1 cellular context compared by ENCODE assay signal in genomic region chr2:62653582-62654422, GRCh38.
TF ChIP-seq lines count a peak whose summit lies in the region.

No MANE protein-coding gene starts in this region.

TF ChIP-seq in HepG2, 621 proteins besides CTCF, POLR2A, EP300 and RAD21 (continued from another document and continues in another):
- TF ChIP-seq PRDM15 (CRISPR knock-in tag; IDR thresholded peaks at IDR 0.05) (no peak), ZNF20 (CRISPR knock-in tag; IDR thresholded peaks at IDR 0.05) (no peak), RFXAP (CRISPR knock-in tag; IDR thresholded peaks at IDR 0.05; ENCODE audit: borderline replicate concordance) (no peak), TERF1 (CRISPR knock-in tag; IDR thresholded peaks at IDR 0.05) (no peak), SIX4 (CRISPR knock-in tag; IDR thresholded peaks at IDR 0.05) (peak; percentile 85), ZNF205 (CRISPR knock-in tag; IDR thresholded peaks at IDR 0.05) (no peak), CENPX (CRISPR knock-in tag; IDR thresholded peaks at IDR 0.05) (no peak), TEAD3 (CRISPR knock-in tag; optimal IDR thresholded peaks at IDR 0.05; ENCODE audit: borderline replicate concordance) (peak; percentile 96), ZNF577 (CRISPR knock-in tag; IDR thresholded peaks at IDR 0.05; ENCODE audit: borderline replicate concordance, low read depth) (no peak), ZNF331 (CRISPR knock-in tag; IDR thresholded peaks at IDR 0.05) (peak; percentile 69), BCL3 (CRISPR knock-in tag; IDR thresholded peaks at IDR 0.05) (no peak), SNAI1 (CRISPR knock-in tag; IDR thresholded peaks at IDR 0.05; ENCODE audit: borderline replicate concordance) (no peak), IRF1 (CRISPR knock-in tag; IDR thresholded peaks at IDR 0.05; ENCODE audit: low read depth) (no peak), HHEX (CRISPR knock-in tag; IDR thresholded peaks at IDR 0.05) (peak; percentile 59; the same call in 1 of the 2 replicates), ETV5 (CRISPR knock-in tag; IDR thresholded peaks at IDR 0.05; ENCODE audit: borderline replicate concordance) (peak; percentile 62; the same call in 1 of the 2 replicates), FOXO4 (CRISPR knock-in tag; conservative IDR thresholded peaks at IDR 0.05) (no peak), NCOA5 (CRISPR knock-in tag; IDR thresholded peaks at IDR 0.05) (no peak), ZNF224 (CRISPR knock-in tag; IDR thresholded peaks at IDR 0.05) (no peak), ZNF598 (CRISPR knock-in tag; IDR thresholded peaks at IDR 0.05; ENCODE audit: borderline replicate concordance) (no peak), ZNF564 (CRISPR knock-in tag; IDR thresholded peaks at IDR 0.05) (no peak), IRF2 (CRISPR knock-in tag; IDR thresholded peaks at IDR 0.05) (peak; percentile 72; the same call in 1 of the 2 replicates), SIN3A (IDR thresholded peaks at IDR 0.05; ENCODE audit: borderline replicate concordance, low read depth, low read length) (no peak), FOXP4 (CRISPR knock-in tag; IDR thresholded peaks at IDR 0.05) (peak; percentile 95), ZNF567 (CRISPR knock-in tag; IDR thresholded peaks at IDR 0.05; ENCODE audit: borderline replicate concordance) (no peak), HNF4A (CRISPR knock-in tag; IDR thresholded peaks at IDR 0.05) (peak; percentile 93), TBP (CRISPR knock-in tag; IDR thresholded peaks at IDR 0.05) (no peak), SP2 (CRISPR knock-in tag; IDR thresholded peaks at IDR 0.05) (no peak), YY1 (IDR thresholded peaks at IDR 0.05; ENCODE audit: insufficient read depth, insufficient replicate concordance, low read depth, low read length) (no peak), ZNF616 (CRISPR knock-in tag; IDR thresholded peaks at IDR 0.05; ENCODE audit: low read depth) (no peak), JARID2 (CRISPR knock-in tag; IDR thresholded peaks at IDR 0.05; ENCODE audit: insufficient replicate concordance) (no peak), GTF2F1 (IDR thresholded peaks at IDR 0.05; ENCODE audit: low read length) (no peak), FOXA3 (CRISPR knock-in tag; IDR thresholded peaks at IDR 0.05) (peak; percentile 97), RAD51 (IDR thresholded peaks at IDR 0.05; ENCODE audit: borderline replicate concordance) (no peak), XRCC5 (optimal IDR thresholded peaks at IDR 0.05; ENCODE audit: low read length) (no peak), AHR (CRISPR knock-in tag; IDR thresholded peaks at IDR 0.05) (no peak), MYC (CRISPR knock-in tag; IDR thresholded peaks at IDR 0.05; ENCODE audit: borderline replicate concordance) (no peak), YEATS2 (CRISPR knock-in tag; IDR thresholded peaks at IDR 0.05; ENCODE audit: borderline replicate concordance) (no peak), NFIC (IDR thresholded peaks at IDR 0.05; ENCODE audit: low read length) (peak; percentile 97; the same call in 1 of the 2 replicates), HOXA7 (CRISPR knock-in tag; IDR thresholded peaks at IDR 0.05) (no peak), TEAD2 (CRISPR knock-in tag; IDR thresholded peaks at IDR 0.05) (no peak), FOXC1 (CRISPR knock-in tag; IDR thresholded peaks at IDR 0.05; ENCODE audit: borderline replicate concordance) (no peak), ZFP1 (CRISPR knock-in tag; IDR thresholded peaks at IDR 0.05) (peak; percentile 57; the same call in 1 of the 2 replicates), ELF4 (CRISPR knock-in tag; IDR thresholded peaks at IDR 0.05; ENCODE audit: borderline replicate concordance) (peak; percentile 59; the same call in 1 of the 2 replicates), HNRNPK (IDR thresholded peaks at IDR 0.05; ENCODE audit: low read depth, low read length, poor library complexity, severe bottlenecking) (no peak), RBAK (CRISPR knock-in tag; IDR thresholded peaks at IDR 0.05) (no peak), ZKSCAN5 (CRISPR knock-in tag; IDR thresholded peaks at IDR 0.05) (peak; percentile 27; the same call in 1 of the 2 replicates), NFIB (CRISPR knock-in tag; IDR thresholded peaks at IDR 0.05; ENCODE audit: borderline replicate concordance) (no peak), TFDP1 (CRISPR knock-in tag; IDR thresholded peaks at IDR 0.05; ENCODE audit: borderline replicate concordance) (no peak; the same call in 1 of the 2 replicates), FOXK1 (CRISPR knock-in tag; IDR thresholded peaks at IDR 0.05; ENCODE audit: borderline replicate concordance, low read depth) (peak; percentile 90; the same call in 1 of the 2 replicates), ZNF24 (IDR thresholded peaks at IDR 0.05) (no peak), XBP1 (CRISPR knock-in tag; IDR thresholded peaks at IDR 0.05) (no peak), STAT5B (CRISPR knock-in tag; IDR thresholded peaks at IDR 0.05) (no peak), TMF1 (CRISPR knock-in tag; IDR thresholded peaks at IDR 0.05; ENCODE audit: low read depth) (no peak), ATF6 (CRISPR knock-in tag; conservative IDR thresholded peaks at IDR 0.05) (peak; percentile 93; the same call in 1 of the 2 replicates)
